22 cellular contexts compared by ENCODE assay signal in genomic region chr3:48068886-48069285, GRCh38. TPM values are rescaled to one million over a fixed set of nuclear protein-coding genes. Genes with fewer than 3 reads are reported as not detected.
DNase-seq lines count a peak whose midpoint lies in the region; ATAC-seq, FAIRE-seq and TF ChIP-seq lines count a peak whose summit lies in the region.
"Had no signal": no experiment of that assay in that cellular context is flagged by ENCODE, and none has a peak within 500 bp of the region (broad histone marks: within the 10 kb centered on the region; RNA-seq: fewer than 3 reads in every experiment).

No MANE protein-coding gene starts in this region.

- no peak for FAIRE-seq in GM12878 (lab: Jason Lieb, UNC)
- FAIRE-seq in small intestine (lab: Jason Lieb, UNC), result no peak
- FAIRE-seq: A204.1, GM18507, urothelium cell line had no signal

- no peak for TF ChIP-seq POLR2A in GM12878 (IDR thresholded peaks at IDR 0.05; ENCODE audit: low read depth, low read length)

- H3K9me3 ChIP-seq in cardiac muscle cell (ENCODE audit: low read depth) (no peaks in the 10 kb centered on the region), GM12878 (replicated peaks; ENCODE audit: control insufficient read depth, insufficient read depth, low read length) (no peaks in the 10 kb centered on the region), small intestine (ENCODE audit: control insufficient read depth, low read depth) (no peaks in the 10 kb centered on the region)
- H3K9me3 ChIP-seq: gastroesophageal sphincter, Peyer's patch had no signal

- CTCF ChIA-PET in GM12878 (lab: Yijun Ruan, JAX), result interaction anchor here (1.0 kb wide), 1 partner anchor 14 kb away, joined by 3 read pairs; no protein-coding TSS in a partner anchor

- H4K20me1 ChIP-seq in GM12878 (ENCODE audit: control insufficient read depth, insufficient read depth), result no peaks in the 10 kb centered on the region

- 86% methylated on average over 1 of the region's 1 CpG for WGBS in GM12878 (ENCODE audit: insufficient coverage, insufficient replicate concordance, low lambda C conversion rate, missing lambda C conversion rate)
- 18 to 55% (median 40%) methylated on average over 1 of the region's 1 CpG for WGBS in small intestine, 3 donors

- RAD21 ChIA-PET in GM12878 (lab: Charles Lee; ENCODE audit: unreplicated experiment), result interaction anchor here (1.0 kb wide), 1 partner anchor 83 kb away, joined by 3 read pairs; no protein-coding TSS in a partner anchor

- TF ChIP-seq RAD21 in GM12878 (IDR thresholded peaks at IDR 0.05; ENCODE audit: insufficient read depth, low read depth, low read length), result no peak

- in situ Hi-C loops in GM12878 (cut with MboI), result no loop called here

- SMC1A ChIA-PET in GM12878 (lab: Charles Lee; ENCODE audit: uncharacterized antibody, unreplicated experiment), result no interaction called here

- H3K27ac ChIP-seq in cardiac muscle cell (peak overlapping the region; percentile 49), GM12878 (ENCODE audit: control insufficient read depth, insufficient read depth) (no peak overlapping the region), small intestine (ENCODE audit: low read depth in 1 of 2, low read length in 1 of 2) (peak overlapping the region; percentile 27 to 48)
- H3K27ac ChIP-seq: BLaER1 treated with 17β-estradiol and CSF1 and Interleukin-3, amounts not matched to agents 10 nM and 100 nM; dorsolateral prefrontal cortex had no signal

- TF ChIP-seq EP300 in GM12878 (IDR thresholded peaks at IDR 0.05; ENCODE audit: borderline replicate concordance in 1 of 2, control insufficient read depth in 1 of 2, low read depth in 2 of 2, low read length in 2 of 2), result no peak

- intact Hi-C loops in Right ventricle myocardium inferior (cut with DNase I) (no loop called here), GM12878 (cut with micrococcal nuclease; ENCODE audit: unreplicated experiment) (no loop called here), left colon (cut with DNase I, micrococcal nuclease) (no loop called here)

- no peak overlapping the region for H3K4me2 ChIP-seq in GM12878 (ENCODE audit: control insufficient read depth, insufficient read depth)
- H3K4me2 ChIP-seq: BLaER1 treated with 17β-estradiol and CSF1 and Interleukin-3, amounts not matched to agents 10 nM and 100 nM had no signal

- H3K4me1 ChIP-seq in cardiac muscle cell (ENCODE audit: low read depth) (peaks cover 13% of the 10 kb centered on the region), GM12878 (ENCODE audit: control insufficient read depth, insufficient read depth, low read length) (no peaks in the 10 kb centered on the region), small intestine (ENCODE audit: control insufficient read depth in 2 of 2, insufficient read depth in 1 of 2, low read depth in 1 of 2, low read length in 1 of 2) (peaks cover 0 to 11% of the 10 kb centered on the region in 2 donors)

- no peak for TF ChIP-seq CTCF in cardiac muscle cell (IDR thresholded peaks at IDR 0.05; ENCODE audit: low read depth, low read length)
- no peak for TF ChIP-seq CTCF in GM12878 (IDR thresholded peaks at IDR 0.05 in 2 of 3, conservative IDR thresholded peaks at IDR 0.05 in 1 of 3; ENCODE audit: control insufficient read depth in 2 of 3, extremely low read depth in 1 of 3, insufficient read depth in 1 of 3, low read depth in 3 of 3, low read length in 3 of 3)

- H2AFZ ChIP-seq in GM12878 (ENCODE audit: control insufficient read depth, low read depth, low read length), result no peak overlapping the region

- TSS peak; percentile 6 for BruUV-seq in GM12878 (replicated peaks; lab: Mats Ljungman, UMichigan)

- no peak overlapping the region for H3K4me3 ChIP-seq in cardiac muscle cell
- no peak overlapping the region for H3K4me3 ChIP-seq in GM12878
- no peak overlapping the region for H3K4me3 ChIP-seq in small intestine (ENCODE audit: low read depth in 1 of 2, low read length in 2 of 2)
- H3K4me3 ChIP-seq: BLaER1 treated with 17β-estradiol and CSF1 and Interleukin-3, amounts not matched to agents 10 nM and 100 nM; dorsolateral prefrontal cortex; gastroesophageal sphincter; Peyer's patch had no signal

- H3K36me3 ChIP-seq in cardiac muscle cell (no peaks in the 10 kb centered on the region), GM12878 (ENCODE audit: control insufficient read depth in 2 of 2, insufficient read depth in 2 of 2, low read length in 1 of 2) (no peaks in the 10 kb centered on the region; a peak in 3 of 4 replicates), small intestine (ENCODE audit: control insufficient read depth in 2 of 2, insufficient read depth in 2 of 2, low read length in 2 of 2) (no peaks in the 10 kb centered on the region)
- H3K36me3 ChIP-seq: Peyer's patch had no signal

- POLR2A ChIA-PET in GM12878 (lab: Charles Lee), result no interaction called here

- H3K9ac ChIP-seq in GM12878 (ENCODE audit: control insufficient read depth, insufficient read depth, low read length), result no peak overlapping the region
- H3K9ac ChIP-seq: BLaER1 treated with 17β-estradiol and CSF1 and Interleukin-3, amounts not matched to agents 10 nM and 100 nM had no signal

- no peak for DNase-seq in cardiac muscle cell (ENCODE audit: low read depth in 1 of 2, low spot score in 1 of 2)
- no peak for DNase-seq in Right ventricle myocardium inferior (ENCODE audit: missing footprints)
- DNase-seq in GM12878 (ENCODE audit: low read depth, low spot score), result no peak
- no peak for DNase-seq in left colon
- DNase-seq in small intestine, result peak; percentile 60
- DNase-seq in DMS153 treated with DMSO at 0.1 percent for 48 hours (lab: John Stamatoyannopoulos, UW; ENCODE audit: unreplicated experiment), result no peak
- DNase-seq in effector CD4-positive, alpha-beta T cell, result no peak
- no peak for DNase-seq in activated CD4-positive, alpha-beta T cell treated with anti-CD3 and anti-CD28 coated beads for 4 hours
- DNase-seq: activated B cell treated with CpG ODN at 0.5 μM for 24 hours; activated CD8-positive, alpha-beta T cell treated with anti-CD3 and anti-CD28 coated beads for 36 hours; activated gamma-delta T cell treated with Interleukin-2 at 50 U/mL for 16 hours; dorsolateral prefrontal cortex; MV-4-11; NCI-H187 treated with DMSO at 0.1 percent for 48 hours; Peyer's patch; stimulated activated CD8-positive, alpha-beta memory T cell treated with anti-CD3 and anti-CD28 coated beads, Interleukin-4, amount 100 ng/mL, for 48 hours; T-helper 9 cell had no signal

- H3K27me3 ChIP-seq in cardiac muscle cell (no peaks in the 10 kb centered on the region), GM12878 (replicated peaks in 1 of 2; ENCODE audit: control insufficient read depth in 2 of 2, insufficient read depth in 2 of 2, low read length in 1 of 2) (no peaks in the 10 kb centered on the region), small intestine (ENCODE audit: control insufficient read depth in 2 of 2, insufficient read depth in 2 of 2, low read length in 2 of 2) (no peaks in the 10 kb centered on the region)
- H3K27me3 ChIP-seq: BLaER1 treated with 17β-estradiol and CSF1 and Interleukin-3, amounts not matched to agents 10 nM and 100 nM; dorsolateral prefrontal cortex; gastroesophageal sphincter; Peyer's patch had no signal

- no peak for ATAC-seq in Right ventricle myocardium inferior
- no peak for ATAC-seq in GM12878
- ATAC-seq in left colon, result peak; percentile 58
- ATAC-seq: activated CD8-positive, alpha-beta T cell treated with anti-CD3 and anti-CD28 coated beads for 36 hours; gastroesophageal sphincter had no signal

- peaks cover 62% of the 10 kb centered on the region for H3K79me2 ChIP-seq in GM12878 (ENCODE audit: control insufficient read depth, insufficient read depth, low read length)

TF ChIP-seq in GM12878, 131 proteins besides CTCF, POLR2A, EP300 and RAD21 (continues in another document):
- no peak for TF ChIP-seq CREM (IDR thresholded peaks at IDR 0.05; ENCODE audit: low read depth)
- TF ChIP-seq IRF5 (IDR thresholded peaks at IDR 0.05; ENCODE audit: borderline replicate concordance), result no peak
- no peak for TF ChIP-seq WRNIP1 (IDR thresholded peaks at IDR 0.05; ENCODE audit: borderline replicate concordance, low read depth, low read length)

RNA-seq across cellular contexts. Expression of gene MAP4, which starts 52.7 kb away (rescaled TPM):
- total RNA-seq in cardiac muscle cell (133 and 138 TPM in 2 replicates), Right ventricle myocardium inferior (520 TPM), GM12878 (2014; rRNA removed) (31.9 and 35.6 TPM in 2 replicates), GM12878 (2014; rRNA removed; fragmentation: Illumina TruSeq; extraction: Trizol) (32.8 and 35.0 TPM in 2 replicates), GM12878 (2021) (145 and 147 TPM in 2 replicates), left colon (100 to 1,000 TPM; 109 to 114 TPM)
- polyA plus RNA-seq in cardiac muscle cell (136 and 145 TPM in 2 replicates), GM12878 (2011; rRNA removed) (29.7 and 44.3 TPM in 2 replicates), GM12878 (2014; fragmentation: Illumina TruSeq; extraction: Trizol) (80.0 and 85.6 TPM in 2 replicates), GM12878 (2014; fragmentation: Nextera tagmentation; extraction: Ambion mirVana) (10 to 100 TPM; 22.2 to 29.1 TPM), GM12878 (2014; rRNA removed) (50.1 and 65.0 TPM in 2 replicates), GM12878 (2016; fragmentation: Nextera tagmentation; extraction: Ambion mirVana) (10 to 100 TPM; 95.9 to 96.4 TPM), small intestine (10 to 100 TPM; 30.0 to 74.2 (median 37.1) TPM)
- total RNA-seq in GM12878 (2013; cell fraction: nucleolus; rRNA removed), result 186 and 198 TPM in 2 replicates
- 38.8 TPM for polyA plus RNA-seq in GM12878 (2011; ENCODE audit: low read depth)
- polyA plus RNA-seq in GM12878 (2011; cell fraction: cytosol; rRNA removed), result 31.4 and 39.7 TPM in 2 replicates
- polyA plus RNA-seq in GM12878 (2011; cell fraction: nucleus; rRNA removed), result 92.4 and 104 TPM in 2 replicates
- 74.5 and 85.2 TPM in 2 replicates for polyA plus RNA-seq in GM12878 (2012)
- 42.6 and 45.9 TPM in 2 replicates for polyA minus RNA-seq in GM12878 (2011; rRNA and poly(A)+ RNA removed)
- polyA minus RNA-seq in GM12878 (2011; cell fraction: cytosol; rRNA and poly(A)+ RNA removed), result 32.7 and 39.6 TPM in 2 replicates
- polyA minus RNA-seq in GM12878 (2011; cell fraction: nucleus; rRNA and poly(A)+ RNA removed), result 23.9 and 44.0 TPM in 2 replicates
